ENCODE assay signal across 10 cellular contexts in the genomic region with DNA sequence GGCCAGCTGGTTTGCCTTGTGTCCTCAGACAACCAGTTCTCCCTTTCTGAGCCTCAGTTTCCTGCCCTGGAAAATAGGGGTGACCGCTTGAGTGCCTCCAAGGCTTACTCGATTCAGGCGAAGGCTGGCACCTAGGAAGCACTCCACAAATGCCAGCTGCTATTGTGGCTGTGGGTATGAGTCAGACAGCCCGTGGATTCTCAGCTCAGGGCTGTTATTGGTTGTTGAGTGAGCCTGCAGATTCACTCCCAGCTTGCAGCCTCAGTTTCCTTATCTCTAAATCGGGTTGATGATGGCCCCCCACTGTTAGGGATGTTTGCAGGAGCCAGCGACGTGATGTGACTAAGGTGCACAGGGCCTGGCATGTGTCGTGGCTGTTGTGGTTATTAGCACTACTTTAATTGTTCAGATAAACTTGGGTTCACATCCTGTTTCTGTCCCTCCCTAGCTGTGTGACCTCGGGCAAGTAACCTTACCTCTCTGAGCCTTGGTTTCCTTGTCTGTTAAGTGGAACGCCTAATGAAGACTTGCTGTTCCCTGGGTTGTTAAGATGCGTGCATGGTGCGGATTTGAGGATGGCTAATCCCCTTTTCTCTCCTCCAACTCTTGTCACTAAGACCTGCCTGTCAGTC. TPM values are rescaled to one million over a fixed set of nuclear protein-coding genes. Genes with fewer than 3 reads are reported as not detected.
DNase-seq lines count a peak whose midpoint lies in the region; ATAC-seq, FAIRE-seq and TF ChIP-seq lines count a peak whose summit lies in the region.
"Had no signal": no experiment of that assay in that cellular context is flagged by ENCODE, and none has a peak within 500 bp of the region (broad histone marks: within the 10 kb centered on the region; RNA-seq: fewer than 3 reads in every experiment).

No MANE protein-coding gene starts in this region.

- no peak for FAIRE-seq in H1 (lab: Jason Lieb, UNC)

- no peaks in the 10 kb centered on the region for H3K9me3 ChIP-seq in H1 (ENCODE audit: insufficient read depth in 2 of 2, low read depth in 1 of 2, low read length in 1 of 2)
- H3K9me3 ChIP-seq: heart right ventricle had no signal

- H4K5ac ChIP-seq in H1 (ENCODE audit: insufficient read length, low read depth, low read length) = no peak overlapping the region

- peak; percentile 56 for DNase-seq in NCI-H82 (lab: John Stamatoyannopoulos, UW)
- DNase-seq in NCI-H82 treated with DMSO at 0.1 percent for 48 hours (lab: John Stamatoyannopoulos, UW; ENCODE audit: unreplicated experiment) = no peak
- DNase-seq in RKO (ENCODE audit: low spot score) = peak; percentile 47
- no peak for DNase-seq in H1 (ENCODE audit: low read depth in 1 of 2, low spot score in 2 of 2)
- DNase-seq in NCI-H187 treated with DMSO at 0.1 percent for 48 hours (lab: John Stamatoyannopoulos, UW) = no peak
- DNase-seq in GM13976 (ENCODE audit: low spot score) = no peak
- DNase-seq: heart right ventricle, NCI-H69 had no signal

- no peak overlapping the region for H4K91ac ChIP-seq in H1 (replicated peaks; ENCODE audit: insufficient read length, low read length)

- H3K23ac ChIP-seq in H1 (ENCODE audit: insufficient read length) = no peak overlapping the region

- TF ChIP-seq CTCF in H1 (IDR thresholded peaks at IDR 0.05; ENCODE audit: control extremely low read depth in 1 of 3, insufficient read depth in 1 of 3, low read depth in 1 of 3, low read length in 3 of 3) = no peak
- no peak for TF ChIP-seq CTCF in GM13976 (IDR thresholded peaks at IDR 0.05; ENCODE audit: borderline replicate concordance, control extremely low read depth, extremely low read depth, insufficient read depth, missing control alignments)

- H2BK20ac ChIP-seq in H1 (ENCODE audit: low read length) = no peak overlapping the region

- no peak for TF ChIP-seq EP300 in H1 (IDR thresholded peaks at IDR 0.05; ENCODE audit: borderline replicate concordance in 1 of 2, low read depth in 2 of 2, low read length in 2 of 2)

- H3K18ac ChIP-seq in H1 (ENCODE audit: extremely low read depth, low read length) = no peak overlapping the region

- TF ChIP-seq POLR2A in H1 (IDR thresholded peaks at IDR 0.05; ENCODE audit: control extremely low read depth in 1 of 2, low read depth in 2 of 2, low read length in 2 of 2) = no peak

- no peak for TF ChIP-seq RAD21 in H1 (IDR thresholded peaks at IDR 0.05 in 1 of 2, conservative IDR thresholded peaks at IDR 0.05 in 1 of 2; ENCODE audit: low read depth in 2 of 2, low read length in 2 of 2)

- H3K4me2 ChIP-seq in H1 (ENCODE audit: insufficient read depth in 1 of 2, low read depth in 2 of 2, low read length in 2 of 2) = no peak overlapping the region; a peak in 1 of 4 replicates

- CTCF ChIA-PET in H1 (lab: Charles Lee; ENCODE audit: partially characterized antibody) = interaction anchor here (1.5 to 3.3 kb wide), 2 partner anchors 15 to 53 kb away, joined by 4 to 17 read pairs; no protein-coding TSS in a partner anchor

- WGBS in H1 (ENCODE audit: extremely low coverage in 1 of 2, insufficient coverage in 1 of 2, insufficient read length in 1 of 2, insufficient replicate concordance in 2 of 2, low coverage in 1 of 2, low lambda C conversion rate in 2 of 2, missing lambda C conversion rate in 1 of 2), 2 experiments = 82% methylated on average over 12 of the region's 12 CpGs; no CpG with 5 or more reads in 1 of the 2 experiments

- no peak overlapping the region; a peak in 1 of 7 replicates for H3K9ac ChIP-seq in H1 (replicated peaks in 1 of 4; ENCODE audit: extremely low read depth in 1 of 4, low read depth in 3 of 4, low read length in 3 of 4)
- H3K9ac ChIP-seq in rectal smooth muscle tissue (ENCODE audit: low read length) = no peak overlapping the region

- H4K8ac ChIP-seq in H1 (ENCODE audit: extremely low read depth, insufficient read depth, low read length) = no peak overlapping the region

- H2AK5ac ChIP-seq in H1 (ENCODE audit: low read depth, low read length) = no peak overlapping the region

- no peak overlapping the region for H3K56ac ChIP-seq in H1 (replicated peaks; ENCODE audit: insufficient read length, low read depth, low read length)

- POLR2A ChIA-PET in H1 (lab: Charles Lee; ENCODE audit: partially characterized antibody) = interaction anchor here (0.6 kb wide), 1 partner anchor 17 kb away, joined by 3 read pairs; no protein-coding TSS in a partner anchor

- H3K4me3 ChIP-seq in H1 (ENCODE audit: extremely low read depth in 1 of 4, insufficient read depth in 2 of 4, low read depth in 3 of 4, low read length in 4 of 4) (no peak overlapping the region), rectal smooth muscle tissue (ENCODE audit: low read length) (peak overlapping the region; percentile 1)

- no peak overlapping the region for H2BK12ac ChIP-seq in H1 (ENCODE audit: low read depth, low read length)

- peaks cover 13% of the 10 kb centered on the region for H3K79me1 ChIP-seq in H1 (ENCODE audit: low read depth, low read length)

- no peak for ATAC-seq in GM19463 (IDR thresholded peaks at IDR 0.05; ENCODE audit: unreplicated experiment)
- ATAC-seq: heart right ventricle had no signal

- no peak overlapping the region for H3K4ac ChIP-seq in H1 (replicated peaks; ENCODE audit: insufficient read length, low read depth, low read length)

- H2BK5ac ChIP-seq in H1 (ENCODE audit: low read depth, low read length) = no peak overlapping the region; the same call in 1 of the 2 replicates

- no peaks in the 10 kb centered on the region; a peak in 1 of 8 replicates for H3K36me3 ChIP-seq in H1 (ENCODE audit: control insufficient read depth in 2 of 4, insufficient read depth in 4 of 4, low read length in 3 of 4)
- no peaks in the 10 kb centered on the region for H3K36me3 ChIP-seq in rectal smooth muscle tissue (ENCODE audit: control insufficient read depth, insufficient read depth, low read length)
- H3K36me3 ChIP-seq: heart right ventricle had no signal

- H2BK15ac ChIP-seq in H1 (ENCODE audit: low read length) = no peak overlapping the region

- no peak overlapping the region for H2BK120ac ChIP-seq in H1 (replicated peaks; ENCODE audit: low read depth, low read length)

- H3K4me1 ChIP-seq in H1 (replicated peaks in 1 of 4; ENCODE audit: control insufficient read depth in 3 of 4, insufficient read depth in 4 of 4, low read length in 3 of 4) (peaks cover 0 to 10% (median 0%) of the 10 kb centered on the region in 4 experiments; a peak in 2 of 7 replicates), rectal smooth muscle tissue (ENCODE audit: control insufficient read depth, insufficient read depth, low read length) (peaks cover 2% of the 10 kb centered on the region)

- in situ Hi-C loops in GM13976 (cut with MboI; ENCODE audit: low sequenced_read_pairs, unreplicated experiment) = no loop called here

- H3K27ac ChIP-seq in H1 (ENCODE audit: low read depth, low read length) (no peak overlapping the region), rectal smooth muscle tissue (ENCODE audit: low read depth, low read length) (no peak overlapping the region)

- H3K23me2 ChIP-seq in H1 (ENCODE audit: low read depth, low read length) = peaks cover 11% of the 10 kb centered on the region

- no peak overlapping the region for H3K14ac ChIP-seq in H1 (ENCODE audit: insufficient read length)

- peaks cover 0 to 27% of the 10 kb centered on the region in 2 experiments; a peak in 2 of 4 replicates for H3K79me2 ChIP-seq in H1 (ENCODE audit: control insufficient read depth in 1 of 2, insufficient read depth in 2 of 2, low read length in 2 of 2)

- no peak overlapping the region for H2AFZ ChIP-seq in H1 (ENCODE audit: low read length)

- H4K20me1 ChIP-seq in H1 (replicated peaks in 1 of 2; ENCODE audit: control insufficient read depth in 1 of 2, insufficient read depth in 2 of 2, low read length in 2 of 2) = peaks cover 22 to 23% of the 10 kb centered on the region in 2 experiments

- H3K27me3 ChIP-seq in H1 (replicated peaks in 1 of 4; ENCODE audit: control insufficient read depth in 3 of 4, extremely low read depth in 1 of 4, insufficient read depth in 3 of 4, low read length in 3 of 4) (peaks cover 0 to 10% (median 9%) of the 10 kb centered on the region in 4 experiments; a peak in 5 of 7 replicates), rectal smooth muscle tissue (ENCODE audit: control insufficient read depth, insufficient read depth, low read length) (no peaks in the 10 kb centered on the region)
- H3K27me3 ChIP-seq: heart right ventricle had no signal

TF ChIP-seq in H1, 55 proteins besides CTCF, POLR2A, EP300 and RAD21:
- TF ChIP-seq CHD1 (IDR thresholded peaks at IDR 0.05; ENCODE audit: low read depth, low read length) (no peak), KDM1A (IDR thresholded peaks at IDR 0.05; ENCODE audit: borderline replicate concordance, low read length) (peak; percentile 61; the same call in 1 of the 2 replicates)
TF ChIP-seq in H1: peak in this region for 1.

RNA-seq across cellular contexts. Expression of gene MARK4, which starts 2.4 kb away (rescaled TPM):
- 46.8 and 49.8 TPM in 2 replicates for total RNA-seq in H1 (2021; fragmentation: NEBNext Ultra II Directional; extraction: Animal tissue kit (Norgen Biotek cat#: 25700))
- polyA plus RNA-seq in H1 (2011; rRNA removed) = 12.3 and 22.4 TPM in 2 replicates
- polyA plus RNA-seq in H1 (2011; cell fraction: cytosol; rRNA removed) = 11.8 TPM
- 25.0 TPM for polyA plus RNA-seq in H1 (2011; cell fraction: nucleus; rRNA removed)
- 37.1 to 48.7 TPM (median 42.2 TPM) in 4 replicates for polyA plus RNA-seq in H1 (2012, experiment 1 of 2)
- 29.4 TPM for polyA plus RNA-seq in H1 (2012, experiment 2 of 2)
- 22.0 TPM for polyA plus RNA-seq in H1 (2013, experiment 1 of 2)
- 21.6 TPM for polyA plus RNA-seq in H1 (2013, experiment 2 of 2)
- polyA minus RNA-seq in H1 (2011; rRNA and poly(A)+ RNA removed) = 27.3 and 30.2 TPM in 2 replicates
- 26.7 TPM for polyA minus RNA-seq in H1 (2011; cell fraction: cytosol; rRNA and poly(A)+ RNA removed)
- 19.4 TPM for polyA minus RNA-seq in H1 (2011; cell fraction: nucleus; rRNA and poly(A)+ RNA removed)

RNA-seq across cellular contexts. Expression of gene EXOC3L2, which starts 8.3 kb away (rescaled TPM):
- total RNA-seq in H1 (2021; fragmentation: NEBNext Ultra II Directional; extraction: Animal tissue kit (Norgen Biotek cat#: 25700)) = 1.5 and 1.6 TPM in 2 replicates
- polyA plus RNA-seq in H1 (2011; rRNA removed) = 1.4 and 3.4 TPM in 2 replicates
- polyA plus RNA-seq in H1 (2011; cell fraction: cytosol; rRNA removed) = 1.2 TPM
- 2.1 TPM for polyA plus RNA-seq in H1 (2011; cell fraction: nucleus; rRNA removed)
- 0.57 to 1.4 TPM (median 1.0 TPM) in 4 replicates for polyA plus RNA-seq in H1 (2012, experiment 1 of 2)
- polyA plus RNA-seq in H1 (2012, experiment 2 of 2) = 0.75 TPM
- 1.5 TPM for polyA plus RNA-seq in H1 (2013, experiment 1 of 2)
- polyA plus RNA-seq in H1 (2013, experiment 2 of 2) = 1.8 TPM
- polyA minus RNA-seq in H1 (2011; rRNA and poly(A)+ RNA removed) = 0.16 and 0.27 TPM in 2 replicates
- polyA minus RNA-seq in H1 (2011; cell fraction: cytosol; rRNA and poly(A)+ RNA removed) = 0.88 TPM
- 0.70 TPM for polyA minus RNA-seq in H1 (2011; cell fraction: nucleus; rRNA and poly(A)+ RNA removed)

Comparison
In these comparisons a context has a peak if more than half of its experiments do, and no peak if none do; other contexts are left out.
1. DNase-seq: peak in NCI-H82 (single experiment) and RKO (single experiment); none in NCI-H82 treated with DMSO at 0.1 percent for 48 hours (single experiment), H1 (0 of 2), NCI-H187 treated with DMSO at 0.1 percent for 48 hours (single experiment) and GM13976 (single experiment).